17 cellular contexts compared by ENCODE assay signal in the genomic region with DNA sequence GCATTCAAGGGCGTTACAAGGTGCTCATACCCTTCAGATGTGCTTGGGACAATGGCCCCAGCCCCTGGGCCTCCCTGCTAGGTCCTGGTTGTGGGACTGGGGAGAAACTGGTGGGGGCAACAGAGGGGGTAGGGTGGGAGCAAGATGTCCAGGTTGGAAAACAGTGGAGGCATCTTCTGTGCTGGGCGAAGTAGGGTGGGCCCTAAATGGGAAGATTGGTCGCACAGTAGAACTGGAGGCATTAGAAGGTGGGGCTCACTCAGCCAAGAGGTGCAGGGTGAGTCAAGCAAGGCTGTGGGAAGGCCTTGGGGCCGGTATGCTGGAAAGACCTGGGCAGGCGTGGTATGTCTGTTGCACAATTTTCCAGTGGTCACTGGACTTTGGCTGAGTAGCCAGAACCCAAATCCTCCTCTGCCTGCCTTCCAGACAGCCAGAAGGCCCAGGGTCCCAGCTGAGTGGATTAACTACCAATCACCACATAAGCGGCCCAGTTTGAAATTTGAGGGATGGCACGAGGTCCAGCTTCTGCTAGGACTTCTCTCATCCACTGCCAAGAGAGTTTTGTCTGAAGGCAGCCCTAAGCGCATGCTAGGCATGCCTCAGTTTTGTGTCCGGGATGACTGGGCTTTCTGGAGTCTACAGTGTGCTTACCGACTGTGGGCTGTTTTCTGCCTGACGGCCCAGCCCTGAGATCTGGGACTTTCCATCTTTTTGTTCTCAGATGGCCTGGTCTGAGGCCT.
A peak's percentile ranks its signal among the peaks of the same experiment; 100 is the strongest.
DNase-seq lines count a peak whose midpoint lies in the region; ATAC-seq, FAIRE-seq and TF ChIP-seq lines count a peak whose summit lies in the region.
"Had no signal": no experiment of that assay in that cellular context is flagged by ENCODE, and none has a peak within 500 bp of the region (broad histone marks: within the 10 kb centered on the region; RNA-seq: fewer than 3 reads in every experiment).

No MANE protein-coding gene starts in this region.

- DNase-seq in NCI-H82 (lab: John Stamatoyannopoulos, UW) (peak; percentile 4), NCI-H82 treated with DMSO at 0.1 percent for 48 hours (lab: John Stamatoyannopoulos, UW; ENCODE audit: unreplicated experiment) (no peak), cardiac fibroblast (ENCODE audit: low read depth in 2 of 2) (peak; percentile 20 to 40), mesenchymal stem cell (peak; percentile 45), urothelium cell line (ENCODE audit: low spot score) (peak; percentile 43), GM19240 (ENCODE audit: insufficient read length, low spot score) (no peak), thyroid gland (no peak), Right ventricle myocardium superior (no peak)
- DNase-seq: activated CD4-positive, alpha-beta T cell treated with anti-CD3 and anti-CD28 coated beads, Interleukin-2, amount 50 U/mL, for 4 hours; head of caudate nucleus; left cardiac atrium; NCI-H1048; NCI-H2227 treated with DMSO at 0.1 percent for 48 hours; T-helper 9 cell had no signal

- WGBS in mesenchymal stem cell, result 92% methylated on average over 11 of the region's 11 CpGs
- WGBS in thyroid gland, 2 donors, result 90 to 97% methylated on average over 11 of the region's 11 CpGs

- no peak for ATAC-seq in Right ventricle myocardium superior (ENCODE audit: poor library complexity)
- ATAC-seq: activated T-helper 17 cell treated with anti-CD3 and anti-CD28 coated beads, Interleukin-2, amount 50 U/mL, for 72 hours had no signal

- H3K9me3 ChIP-seq in mesenchymal stem cell (ENCODE audit: control insufficient read depth, low read length), result no peaks in the 10 kb centered on the region
- no peaks in the 10 kb centered on the region for H3K9me3 ChIP-seq in thyroid gland
- H3K9me3 ChIP-seq: ascending aorta had no signal

- peak overlapping the region in 1 of 2 experiments; percentile 68 for H3K4ac ChIP-seq in mesenchymal stem cell (ENCODE audit: low read depth in 1 of 2, low read length in 2 of 2)

- no peak overlapping the region for H2AFZ ChIP-seq in mesenchymal stem cell (ENCODE audit: low read depth, low read length)

- peak overlapping the region in 1 of 2 experiments; percentile 38 for H3K18ac ChIP-seq in mesenchymal stem cell (ENCODE audit: low read depth in 1 of 2, low read length in 2 of 2)

- TF ChIP-seq CTCF in cardiac fibroblast (IDR thresholded peaks at IDR 0.05; ENCODE audit: low read depth, low read length) (no peak), thyroid gland (IDR thresholded peaks at IDR 0.05) (no peak)

- no peak overlapping the region for H3K23ac ChIP-seq in mesenchymal stem cell (ENCODE audit: low read length in 2 of 2)

- H3K4me1 ChIP-seq in mesenchymal stem cell (ENCODE audit: control insufficient read depth, insufficient read depth, low read depth, low read length) (peaks cover 14% of the 10 kb centered on the region), thyroid gland (peaks cover 5 to 42% of the 10 kb centered on the region in 2 donors)
- H3K4me1 ChIP-seq: ascending aorta had no signal

- no peak overlapping the region for H4K91ac ChIP-seq in mesenchymal stem cell (ENCODE audit: low read length)

- no peak overlapping the region for H2BK15ac ChIP-seq in mesenchymal stem cell (ENCODE audit: low read depth, poor library complexity, severe bottlenecking)

- no peaks in the 10 kb centered on the region for H3K36me3 ChIP-seq in mesenchymal stem cell (ENCODE audit: control insufficient read depth in 1 of 2, insufficient read depth in 2 of 2, low read depth in 1 of 2, low read length in 2 of 2)
- no peaks in the 10 kb centered on the region for H3K36me3 ChIP-seq in thyroid gland
- H3K36me3 ChIP-seq: ascending aorta had no signal

- peak overlapping the region; percentile 19 for H4K8ac ChIP-seq in mesenchymal stem cell (ENCODE audit: low read length)

- H3K79me1 ChIP-seq in mesenchymal stem cell (replicated peaks; ENCODE audit: low read length, poor library complexity, severe bottlenecking), result no peaks in the 10 kb centered on the region

- no peak overlapping the region for H2BK5ac ChIP-seq in mesenchymal stem cell (ENCODE audit: low read depth, low read length, poor library complexity, severe bottlenecking)

- no peak overlapping the region for H3K4me3 ChIP-seq in cardiac fibroblast (replicated peaks in 1 of 2; ENCODE audit: low read depth in 2 of 2, low read length in 2 of 2)
- H3K4me3 ChIP-seq in mesenchymal stem cell (ENCODE audit: insufficient read depth in 1 of 2, low read depth in 1 of 2, low read length in 2 of 2), result no peak overlapping the region
- no peak overlapping the region for H3K4me3 ChIP-seq in thyroid gland (replicated peaks in 1 of 3)
- H3K4me3 ChIP-seq: ascending aorta had no signal

- intact Hi-C loops in thyroid gland (cut with DNase I), result no loop called here
- intact Hi-C loops in Right ventricle myocardium superior (cut with DNase I), result no loop called here

- H2BK120ac ChIP-seq in mesenchymal stem cell (ENCODE audit: low read depth, low read length), result no peak overlapping the region

- no peak overlapping the region for H3K14ac ChIP-seq in mesenchymal stem cell (ENCODE audit: low read length in 2 of 2)

- H2AK5ac ChIP-seq in mesenchymal stem cell (ENCODE audit: low read length, severe bottlenecking), result peak overlapping the region; percentile 55

- no peak overlapping the region for H3K4me2 ChIP-seq in mesenchymal stem cell (ENCODE audit: low read length, poor library complexity, severe bottlenecking)

- peak overlapping the region in 1 of 2 experiments; percentile 68 for H2BK12ac ChIP-seq in mesenchymal stem cell (ENCODE audit: low read length in 2 of 2)

- no peak overlapping the region for H3K27ac ChIP-seq in mesenchymal stem cell (ENCODE audit: low read length, poor library complexity, severe bottlenecking)
- H3K27ac ChIP-seq in thyroid gland, result no peak overlapping the region
- H3K27ac ChIP-seq: 22Rv1, ascending aorta had no signal

- no peak for TF ChIP-seq POLR2A in thyroid gland (IDR thresholded peaks at IDR 0.05)

- H3K27me3 ChIP-seq in mesenchymal stem cell (ENCODE audit: control insufficient read depth in 1 of 2, insufficient read depth in 1 of 2, low read length in 2 of 2) (peaks cover 0 to 7% of the 10 kb centered on the region in 2 experiments), thyroid gland (no peaks in the 10 kb centered on the region)
- H3K27me3 ChIP-seq: ascending aorta had no signal

- FAIRE-seq in urothelium cell line (lab: Jason Lieb, UNC), result no peak

- no peak overlapping the region for H3K9ac ChIP-seq in mesenchymal stem cell (ENCODE audit: low read length)

Comparison
In these comparisons a context has a peak if more than half of its experiments do, and no peak if none do; other contexts are left out.
1. DNase-seq: peak in NCI-H82 (single experiment), cardiac fibroblast (2 of 2), mesenchymal stem cell (single experiment) and urothelium cell line (single experiment); none in NCI-H82 treated with DMSO at 0.1 percent for 48 hours (single experiment), GM19240 (single experiment), thyroid gland (0 of 2) and Right ventricle myocardium superior (single experiment).